In genomic region chr19:344625-345319, GRCh38 we compare ENCODE assay signal across 7 cellular contexts. TPM values are rescaled to one million over a fixed set of nuclear protein-coding genes. Genes with fewer than 3 reads are reported as not detected.
DNase-seq lines count a peak whose midpoint lies in the region; ATAC-seq and TF ChIP-seq lines count a peak whose summit lies in the region.

Gene MIER2 (minus strand): TSS chr19:344796. CDS start chr19:344782, 14 bp downstream.

- peak within 1 kb of the TSS; percentile 88 for H3K27ac Mint-ChIP-seq in activated CD4-positive, alpha-beta T cell treated with anti-CD3 and anti-CD28 coated beads, Interleukin-2, amount 10 ng/mL, durations not matched to agents 24 days and 14 days

- peak; percentile 43 for TF ChIP-seq POLR2A in GM15510 (IDR thresholded peaks at IDR 0.05; ENCODE audit: borderline replicate concordance, extremely low read depth, insufficient read length)

- peaks cover 4% of the 10 kb centered on the region for H3K27me3 Mint-ChIP-seq in activated CD4-positive, alpha-beta T cell treated with anti-CD3 and anti-CD28 coated beads, Interleukin-2, amount 10 ng/mL, durations not matched to agents 24 days and 14 days

- no peaks in the 10 kb centered on the region for H3K9me3 ChIP-seq in colonic mucosa

- DNase-seq in NCI-H2227 (lab: John Stamatoyannopoulos, UW; ENCODE audit: unreplicated experiment) (peak; percentile 81), colonic mucosa (peak; percentile 91), left colon (peak; percentile 68 to 86)
- peak; percentile 99 for DNase-seq in activated CD4-positive, alpha-beta T cell treated with anti-CD3 and anti-CD28 coated beads, Interleukin-2, amount 10 ng/mL, durations not matched to agents 24 days and 14 days
- DNase-seq in stimulated activated CD4-positive, alpha-beta T cell treated with anti-CD3 and anti-CD28 coated beads, Interleukin-1b, Interleukin-23, amount 100 ng/mL, for 24 hours (ENCODE audit: low read depth in 4 of 4, low spot score in 1 of 4): peak; percentile 55 to 87 (median 83)

- H3K9ac ChIP-seq in colonic mucosa (ENCODE audit: low read depth in 2 of 2, low read length in 2 of 2): peak within 1 kb of the TSS; percentile 66 to 68

- H3K9me3 Mint-ChIP-seq in activated CD4-positive, alpha-beta T cell treated with anti-CD3 and anti-CD28 coated beads, Interleukin-2, amount 10 ng/mL, durations not matched to agents 24 days and 14 days: peaks cover 8% of the 10 kb centered on the region

- no peak for TF ChIP-seq CTCF in colonic mucosa (IDR thresholded peaks at IDR 0.05)

- peaks cover 16% of the 10 kb centered on the region for H3K4me1 ChIP-seq in colonic mucosa

- ATAC-seq in HG02938 (IDR thresholded peaks at IDR 0.05; ENCODE audit: unreplicated experiment) (peak; percentile 53), left colon (peak; percentile 98)

- H3K4me3 Mint-ChIP-seq in activated CD4-positive, alpha-beta T cell treated with anti-CD3 and anti-CD28 coated beads, Interleukin-2, amount 10 ng/mL, durations not matched to agents 24 days and 14 days: peak within 1 kb of the TSS; percentile 88

- no peaks in the 10 kb centered on the region for H3K36me3 ChIP-seq in colonic mucosa

- H3K4me3 ChIP-seq in colonic mucosa: peak within 1 kb of the TSS; percentile 82

- H3K27ac ChIP-seq in colonic mucosa: peak within 1 kb of the TSS; percentile 57

- intact Hi-C loops in activated CD4-positive, alpha-beta T cell treated with anti-CD3 and anti-CD28 coated beads, Interleukin-2, amount 10 ng/mL, durations not matched to agents 24 days and 14 days (cut with micrococcal nuclease): loop anchor here (5.0 kb wide), 1 partner anchor 143 kb away; no protein-coding TSS in a partner anchor
- intact Hi-C loops in colonic mucosa (cut with DNase I): no loop called here
- intact Hi-C loops in left colon (cut with DNase I, micrococcal nuclease): no loop called here

- H3K36me3 Mint-ChIP-seq in activated CD4-positive, alpha-beta T cell treated with anti-CD3 and anti-CD28 coated beads, Interleukin-2, amount 10 ng/mL, durations not matched to agents 24 days and 14 days (ENCODE audit: low read depth): peaks cover 20% of the 10 kb centered on the region

- H3K27me3 ChIP-seq in colonic mucosa: no peaks in the 10 kb centered on the region

- peaks cover 43% of the 10 kb centered on the region for H3K4me1 Mint-ChIP-seq in activated CD4-positive, alpha-beta T cell treated with anti-CD3 and anti-CD28 coated beads, Interleukin-2, amount 10 ng/mL, durations not matched to agents 24 days and 14 days

RNA-seq across cellular contexts. Expression of gene MIER2, which starts in this region (rescaled TPM):
- total RNA-seq in activated CD4-positive, alpha-beta T cell treated with anti-CD3 and anti-CD28 coated beads, Interleukin-2, amount 10 ng/mL, durations not matched to agents 24 days and 14 days: 27.6 and 32.0 TPM in 2 replicates
- total RNA-seq in colonic mucosa (10 to 100 TPM; 17.3 to 19.1 TPM), left colon (10 to 100 TPM; 14.6 to 15.7 TPM)

Comparison
In these comparisons a context has a peak if more than half of its experiments do, and no peak if none do; other contexts are left out.
1. Peak in every context shown above with its lines: DNase-seq, ATAC-seq, H3K4me3 ChIP-seq and H3K27ac ChIP-seq.